9 cellular contexts compared by ENCODE assay signal in the genomic region with DNA sequence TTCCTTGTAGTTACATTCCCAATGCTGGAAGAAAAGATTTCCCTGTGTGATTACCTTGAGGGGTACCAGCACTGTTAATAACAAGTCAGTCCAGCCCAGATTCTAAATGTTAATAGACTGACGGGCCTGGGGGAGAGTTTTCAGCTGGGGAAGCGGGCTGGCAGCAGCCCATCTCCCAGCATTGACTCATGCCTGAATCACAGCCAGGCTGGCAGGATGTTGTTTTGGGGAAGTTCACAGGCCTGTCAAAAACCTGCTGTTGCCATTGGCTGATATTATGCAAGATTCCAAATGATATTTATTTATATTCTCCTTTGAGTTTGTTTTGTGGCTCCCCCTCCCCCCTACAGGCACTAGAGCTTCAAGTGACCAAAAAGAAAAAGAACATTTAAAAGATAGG.
DNase-seq lines count a peak whose midpoint lies in the region; ATAC-seq and TF ChIP-seq lines count a peak whose summit lies in the region.
"Had no signal": no experiment of that assay in that cellular context is flagged by ENCODE, and none has a peak within 500 bp of the region (broad histone marks: within the 10 kb centered on the region; RNA-seq: fewer than 3 reads in every experiment).

No MANE protein-coding gene starts in this region.

- H3K27me3 ChIP-seq in SJCRH30 = no peaks in the 10 kb centered on the region
- H3K27me3 ChIP-seq: esophagus squamous epithelium had no signal

- H3K9me3 ChIP-seq in SJCRH30 (replicated peaks) = 0 out of 2 replicates have a peak, but pooled peaks cover 4% of the 10 kb centered on the region
- H3K9me3 ChIP-seq: esophagus squamous epithelium had no signal

- DNase-seq in Daoy (ENCODE audit: low read depth) = peak; percentile 86
- DNase-seq in SJCRH30 = peak in 1 of 2 experiments; percentile 50
- DNase-seq in fibroblast of mammary gland (ENCODE audit: low read depth) = peak; percentile 95
- peak; percentile 28 for DNase-seq in omental fat pad (ENCODE audit: low spot score)
- no peak for DNase-seq in NCI-H69 (lab: John Stamatoyannopoulos, UW)
- no peak for DNase-seq in HuH-7.5 (ENCODE audit: low spot score)
- DNase-seq: esophagus squamous epithelium had no signal

- peak overlapping the region; percentile 31 for H3K27ac ChIP-seq in SJCRH30

- no peak overlapping the region for H3K4me3 ChIP-seq in SJCRH30
- no peak overlapping the region for H3K4me3 ChIP-seq in fibroblast of mammary gland (ENCODE audit: control insufficient read depth, low read depth, low read length)
- H3K4me3 ChIP-seq: esophagus squamous epithelium had no signal

- no peaks in the 10 kb centered on the region for H3K36me3 ChIP-seq in SJCRH30
- H3K36me3 ChIP-seq: esophagus squamous epithelium had no signal

- peak; percentile 81 for ATAC-seq in omental fat pad (ENCODE audit: low FRiP score)
- no peak for ATAC-seq in HG03521 (IDR thresholded peaks at IDR 0.05; ENCODE audit: unreplicated experiment)
- no peak for ATAC-seq in GM18520 (IDR thresholded peaks at IDR 0.05; ENCODE audit: unreplicated experiment)

- H3K4me1 ChIP-seq in SJCRH30 = peaks cover 53% of the 10 kb centered on the region

- TF ChIP-seq CTCF in fibroblast of mammary gland (conservative IDR thresholded peaks at IDR 0.05; ENCODE audit: control insufficient read depth, insufficient read depth, low read depth, low read length) (no peak), omental fat pad (IDR thresholded peaks at IDR 0.05) (no peak)

Comparison
In these comparisons a context has a peak if more than half of its experiments do, and no peak if none do; other contexts are left out.
1. DNase-seq: peak in Daoy (single experiment), fibroblast of mammary gland (single experiment) and omental fat pad (single experiment); none in NCI-H69 (single experiment) and HuH-7.5 (single experiment).